2 cellular contexts compared by ENCODE assay signal in the genomic region with DNA sequence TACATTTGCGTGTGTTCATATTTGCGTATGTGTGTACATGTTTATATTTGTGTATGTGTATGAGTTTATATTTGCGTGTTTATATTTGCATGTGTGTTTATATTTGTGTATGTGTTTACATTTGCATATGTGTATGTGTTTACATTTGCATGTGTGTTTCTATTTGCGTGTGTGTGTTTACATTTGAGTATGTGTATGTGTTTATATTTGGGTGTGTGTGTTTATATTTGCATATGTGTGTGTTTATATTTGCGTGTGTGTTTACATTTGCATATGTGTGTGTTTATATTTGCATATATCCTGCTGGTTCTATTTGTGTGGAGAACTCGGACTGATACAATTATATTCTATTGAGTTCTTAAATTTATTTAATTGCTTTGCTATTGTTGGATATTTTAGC.
TF ChIP-seq lines count a peak whose summit lies in the region.

No MANE protein-coding gene starts in this region.

TF ChIP-seq in HepG2, 621 proteins besides CTCF, POLR2A, EP300 and RAD21 (continued from another document):
- TF ChIP-seq, protein P1, sequence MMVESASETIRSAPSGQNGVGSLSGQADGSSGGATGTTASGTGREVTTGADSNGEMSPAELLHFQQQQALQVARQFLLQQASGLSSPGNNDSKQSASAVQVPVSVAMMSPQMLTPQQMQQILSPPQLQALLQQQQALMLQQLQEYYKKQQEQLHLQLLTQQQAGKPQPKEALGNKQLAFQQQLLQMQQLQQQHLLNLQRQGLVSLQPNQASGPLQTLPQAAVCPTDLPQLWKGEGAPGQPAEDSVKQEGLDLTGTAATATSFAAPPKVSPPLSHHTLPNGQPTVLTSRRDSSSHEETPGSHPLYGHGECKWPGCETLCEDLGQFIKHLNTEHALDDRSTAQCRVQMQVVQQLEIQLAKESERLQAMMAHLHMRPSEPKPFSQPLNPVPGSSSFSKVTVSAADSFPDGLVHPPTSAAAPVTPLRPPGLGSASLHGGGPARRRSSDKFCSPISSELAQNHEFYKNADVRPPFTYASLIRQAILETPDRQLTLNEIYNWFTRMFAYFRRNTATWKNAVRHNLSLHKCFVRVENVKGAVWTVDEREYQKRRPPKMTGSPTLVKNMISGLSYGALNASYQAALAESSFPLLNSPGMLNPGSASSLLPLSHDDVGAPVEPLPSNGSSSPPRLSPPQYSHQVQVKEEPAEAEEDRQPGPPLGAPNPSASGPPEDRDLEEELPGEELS (CRISPR knock-in tag; IDR thresholded peaks at IDR 0.05): peak; percentile 28; the same call in 1 of the 2 replicates
- TF ChIP-seq, protein P2, sequence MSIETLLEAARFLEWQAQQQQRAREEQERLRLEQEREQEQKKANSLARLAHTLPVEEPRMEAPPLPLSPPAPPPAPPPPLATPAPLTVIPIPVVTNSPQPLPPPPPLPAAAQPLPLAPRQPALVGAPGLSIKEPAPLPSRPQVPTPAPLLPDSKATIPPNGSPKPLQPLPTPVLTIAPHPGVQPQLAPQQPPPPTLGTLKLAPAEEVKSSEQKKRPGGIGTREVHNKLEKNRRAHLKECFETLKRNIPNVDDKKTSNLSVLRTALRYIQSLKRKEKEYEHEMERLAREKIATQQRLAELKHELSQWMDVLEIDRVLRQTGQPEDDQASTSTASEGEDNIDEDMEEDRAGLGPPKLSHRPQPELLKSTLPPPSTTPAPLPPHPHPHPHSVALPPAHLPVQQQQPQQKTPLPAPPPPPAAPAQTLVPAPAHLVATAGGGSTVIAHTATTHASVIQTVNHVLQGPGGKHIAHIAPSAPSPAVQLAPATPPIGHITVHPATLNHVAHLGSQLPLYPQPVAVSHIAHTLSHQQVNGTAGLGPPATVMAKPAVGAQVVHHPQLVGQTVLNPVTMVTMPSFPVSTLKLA (IDR thresholded peaks at IDR 0.05): 0 out of 2 replicates have a peak, but pooled peaks have one; percentile 14
- TF ChIP-seq FOXP1 (IDR thresholded peaks at IDR 0.05) (peak; percentile 93), FOXP1 (CRISPR knock-in tag; IDR thresholded peaks at IDR 0.05) (peak; percentile 32; the same call in 1 of the 2 replicates)

TF ChIP-seq in WTC11, 78 proteins besides CTCF, POLR2A, EP300 and RAD21 (continued from another document):
- TF ChIP-seq, protein P1 (CRISPR knock-in tag; IDR thresholded peaks at IDR 0.05): peak; percentile 54; the same call in 1 of the 2 replicates
